8 cellular contexts compared by ENCODE assay signal in the genomic region with DNA sequence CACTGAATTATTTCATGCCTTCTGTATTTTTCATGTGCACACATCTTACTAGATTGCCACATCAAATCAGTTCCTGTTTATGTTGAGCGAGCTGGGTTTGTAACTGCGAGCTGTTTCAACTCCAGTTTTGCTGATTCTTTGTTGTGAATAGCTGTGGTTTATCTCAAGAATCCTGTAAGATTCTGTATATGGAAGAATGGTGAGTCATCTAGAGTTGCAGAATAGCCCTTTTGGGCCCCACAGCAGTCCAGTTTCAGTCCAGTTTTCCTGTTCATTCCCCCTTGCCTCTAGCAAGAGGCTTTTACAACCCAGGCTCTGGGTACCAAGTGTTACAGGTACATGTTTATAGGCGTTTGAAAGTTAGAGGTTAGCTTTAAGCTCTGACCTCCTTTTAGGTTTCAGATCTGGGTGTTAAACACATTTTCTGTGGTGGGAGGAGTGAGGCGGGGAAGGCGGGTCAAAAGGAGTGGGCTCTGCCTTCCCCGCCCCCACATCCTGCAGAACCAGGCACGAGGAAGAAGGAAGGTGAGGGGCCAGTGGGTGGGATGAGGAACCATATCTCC. TPM values are rescaled to one million over a fixed set of nuclear protein-coding genes. Genes with fewer than 3 reads are reported as not detected.
DNase-seq lines count a peak whose midpoint lies in the region; ATAC-seq lines count a peak whose summit lies in the region.

No MANE protein-coding gene starts in this region.

- peak; percentile 91 for DNase-seq in AG08396 (ENCODE audit: low spot score)
- DNase-seq in GM19240 (ENCODE audit: insufficient read length, low spot score) = peak; percentile 41
- peak; percentile 8 for DNase-seq in T follicular helper cell (ENCODE audit: low read depth)
- peak; percentile 99 for DNase-seq in mesenchymal stem cell
- DNase-seq in NCI-H1417 treated with DMSO at 0.1 percent for 48 hours (lab: John Stamatoyannopoulos, UW) = no peak

- peak overlapping the region; percentile 85 to 90 for H2BK12ac ChIP-seq in mesenchymal stem cell (ENCODE audit: low read length in 2 of 2)

- peak overlapping the region; percentile 90 for H2BK120ac ChIP-seq in mesenchymal stem cell (ENCODE audit: low read depth, low read length)

- H3K79me1 ChIP-seq in mesenchymal stem cell (replicated peaks; ENCODE audit: low read length, poor library complexity, severe bottlenecking) = peaks cover 41% of the 10 kb centered on the region

- no peak overlapping the region for H3K14ac ChIP-seq in mesenchymal stem cell (ENCODE audit: low read length in 2 of 2)

- peak overlapping the region; percentile 64 for H2AK5ac ChIP-seq in mesenchymal stem cell (ENCODE audit: low read length, severe bottlenecking)

- ATAC-seq in HG03432 (IDR thresholded peaks at IDR 0.05; ENCODE audit: unreplicated experiment) = peak; percentile 74

- H3K9ac ChIP-seq in mesenchymal stem cell (ENCODE audit: low read length) = peak overlapping the region; percentile 82

- H3K4me3 ChIP-seq in mesenchymal stem cell (ENCODE audit: insufficient read depth in 1 of 2, low read depth in 1 of 2, low read length in 2 of 2) (peak overlapping the region in 1 of 2 experiments; percentile 57), thymus (ENCODE audit: low read length) (peak overlapping the region; percentile 22)

- peak overlapping the region; percentile 39 to 97 for H3K4ac ChIP-seq in mesenchymal stem cell (ENCODE audit: low read depth in 1 of 2, low read length in 2 of 2)

- H3K4me1 ChIP-seq in mesenchymal stem cell (ENCODE audit: control insufficient read depth, insufficient read depth, low read depth, low read length) (peaks cover 57% of the 10 kb centered on the region), thymus (ENCODE audit: control insufficient read depth, insufficient read depth, low read length) (peaks cover 39% of the 10 kb centered on the region)

- peak overlapping the region; percentile 56 for H3K27ac ChIP-seq in cingulate gyrus (ENCODE audit: low read depth, low read length)
- H3K27ac ChIP-seq in mesenchymal stem cell (ENCODE audit: low read length, poor library complexity, severe bottlenecking) = peak overlapping the region; percentile 95
- H3K27ac ChIP-seq in thymus (ENCODE audit: low read depth) = peak overlapping the region; percentile 94

- H2AFZ ChIP-seq in mesenchymal stem cell (ENCODE audit: low read depth, low read length) = no peak overlapping the region

- no peaks in the 10 kb centered on the region for H3K27me3 ChIP-seq in mesenchymal stem cell (ENCODE audit: control insufficient read depth in 1 of 2, insufficient read depth in 1 of 2, low read length in 2 of 2)
- no peaks in the 10 kb centered on the region for H3K27me3 ChIP-seq in thymus (ENCODE audit: control insufficient read depth, insufficient read depth)

- H3K36me3 ChIP-seq in mesenchymal stem cell (ENCODE audit: control insufficient read depth in 1 of 2, insufficient read depth in 2 of 2, low read depth in 1 of 2, low read length in 2 of 2) (no peaks in the 10 kb centered on the region), thymus (ENCODE audit: control insufficient read depth, insufficient read depth) (peaks cover 21% of the 10 kb centered on the region)

- WGBS in mesenchymal stem cell = 5% methylated on average over 4 of the region's 7 CpGs
- WGBS in thymus = 2% methylated on average over 7 of the region's 7 CpGs

- H3K9me3 ChIP-seq in mesenchymal stem cell (ENCODE audit: control insufficient read depth, low read length) (no peaks in the 10 kb centered on the region), thymus (ENCODE audit: control insufficient read depth) (no peaks in the 10 kb centered on the region)

- H4K8ac ChIP-seq in mesenchymal stem cell (ENCODE audit: low read length) = peak overlapping the region; percentile 83

- H2BK15ac ChIP-seq in mesenchymal stem cell (ENCODE audit: low read depth, poor library complexity, severe bottlenecking) = peak overlapping the region; percentile 86

- peak overlapping the region; percentile 91 to 94 for H3K18ac ChIP-seq in mesenchymal stem cell (ENCODE audit: low read depth in 1 of 2, low read length in 2 of 2)

- H3K4me2 ChIP-seq in mesenchymal stem cell (ENCODE audit: low read length, poor library complexity, severe bottlenecking) = peak overlapping the region; percentile 49

- H2BK5ac ChIP-seq in mesenchymal stem cell (ENCODE audit: low read depth, low read length, poor library complexity, severe bottlenecking) = peak overlapping the region; percentile 77

- H3K23ac ChIP-seq in mesenchymal stem cell (ENCODE audit: low read length in 2 of 2) = peak overlapping the region in 1 of 2 experiments; percentile 43

- H4K91ac ChIP-seq in mesenchymal stem cell (ENCODE audit: low read length) = peak overlapping the region; percentile 74

RNA-seq across cellular contexts. Expression of a gene that starts 32.7 kb away (rescaled TPM):
- polyA plus RNA-seq in mesenchymal stem cell (2013, experiment 1 of 2) = 25.0 TPM
- 24.9 TPM for polyA plus RNA-seq in mesenchymal stem cell (2013, experiment 2 of 2)
- 28.4 TPM for polyA plus RNA-seq in thymus
